In the genomic region with DNA sequence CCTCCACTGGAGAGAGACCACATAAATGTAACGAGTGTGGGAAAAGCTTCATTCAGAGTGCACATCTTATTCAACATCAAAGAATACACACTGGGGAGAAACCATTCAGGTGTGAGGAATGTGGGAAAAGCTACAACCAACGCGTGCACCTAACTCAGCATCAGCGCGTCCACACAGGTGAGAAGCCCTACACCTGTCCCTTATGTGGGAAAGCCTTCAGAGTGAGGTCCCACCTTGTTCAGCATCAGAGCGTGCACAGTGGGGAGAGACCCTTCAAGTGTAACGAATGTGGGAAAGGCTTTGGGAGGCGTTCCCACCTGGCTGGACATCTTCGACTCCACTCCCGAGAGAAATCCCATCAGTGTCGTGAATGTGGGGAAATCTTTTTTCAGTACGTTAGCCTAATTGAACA, we compare ENCODE assay signal across 1 cellular context.
TF ChIP-seq lines count a peak whose summit lies in the region.

No MANE protein-coding gene starts in this region.

TF ChIP-seq in K562, 482 proteins besides CTCF, POLR2A, EP300 and RAD21 (continued from another document and continues in another):
- TF ChIP-seq, protein P1, sequence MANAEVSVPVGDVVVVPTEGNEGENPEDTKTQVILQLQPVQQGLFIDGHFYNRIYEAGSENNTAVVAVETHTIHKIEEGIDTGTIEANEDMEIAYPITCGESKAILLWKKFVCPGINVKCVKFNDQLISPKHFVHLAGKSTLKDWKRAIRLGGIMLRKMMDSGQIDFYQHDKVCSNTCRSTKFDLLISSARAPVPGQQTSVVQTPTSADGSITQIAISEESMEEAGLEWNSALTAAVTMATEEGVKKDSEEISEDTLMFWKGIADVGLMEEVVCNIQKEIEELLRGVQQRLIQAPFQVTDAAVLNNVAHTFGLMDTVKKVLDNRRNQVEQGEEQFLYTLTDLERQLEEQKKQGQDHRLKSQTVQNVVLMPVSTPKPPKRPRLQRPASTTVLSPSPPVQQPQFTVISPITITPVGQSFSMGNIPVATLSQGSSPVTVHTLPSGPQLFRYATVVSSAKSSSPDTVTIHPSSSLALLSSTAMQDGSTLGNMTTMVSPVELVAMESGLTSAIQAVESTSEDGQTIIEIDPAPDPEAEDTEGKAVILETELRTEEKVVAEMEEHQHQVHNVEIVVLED (CRISPR knock-in tag; IDR thresholded peaks at IDR 0.05) = no peak
- TF ChIP-seq SRSF7 (optimal IDR thresholded peaks at IDR 0.05; ENCODE audit: low read depth, low read length) = no peak
- TF ChIP-seq, protein P2, sequence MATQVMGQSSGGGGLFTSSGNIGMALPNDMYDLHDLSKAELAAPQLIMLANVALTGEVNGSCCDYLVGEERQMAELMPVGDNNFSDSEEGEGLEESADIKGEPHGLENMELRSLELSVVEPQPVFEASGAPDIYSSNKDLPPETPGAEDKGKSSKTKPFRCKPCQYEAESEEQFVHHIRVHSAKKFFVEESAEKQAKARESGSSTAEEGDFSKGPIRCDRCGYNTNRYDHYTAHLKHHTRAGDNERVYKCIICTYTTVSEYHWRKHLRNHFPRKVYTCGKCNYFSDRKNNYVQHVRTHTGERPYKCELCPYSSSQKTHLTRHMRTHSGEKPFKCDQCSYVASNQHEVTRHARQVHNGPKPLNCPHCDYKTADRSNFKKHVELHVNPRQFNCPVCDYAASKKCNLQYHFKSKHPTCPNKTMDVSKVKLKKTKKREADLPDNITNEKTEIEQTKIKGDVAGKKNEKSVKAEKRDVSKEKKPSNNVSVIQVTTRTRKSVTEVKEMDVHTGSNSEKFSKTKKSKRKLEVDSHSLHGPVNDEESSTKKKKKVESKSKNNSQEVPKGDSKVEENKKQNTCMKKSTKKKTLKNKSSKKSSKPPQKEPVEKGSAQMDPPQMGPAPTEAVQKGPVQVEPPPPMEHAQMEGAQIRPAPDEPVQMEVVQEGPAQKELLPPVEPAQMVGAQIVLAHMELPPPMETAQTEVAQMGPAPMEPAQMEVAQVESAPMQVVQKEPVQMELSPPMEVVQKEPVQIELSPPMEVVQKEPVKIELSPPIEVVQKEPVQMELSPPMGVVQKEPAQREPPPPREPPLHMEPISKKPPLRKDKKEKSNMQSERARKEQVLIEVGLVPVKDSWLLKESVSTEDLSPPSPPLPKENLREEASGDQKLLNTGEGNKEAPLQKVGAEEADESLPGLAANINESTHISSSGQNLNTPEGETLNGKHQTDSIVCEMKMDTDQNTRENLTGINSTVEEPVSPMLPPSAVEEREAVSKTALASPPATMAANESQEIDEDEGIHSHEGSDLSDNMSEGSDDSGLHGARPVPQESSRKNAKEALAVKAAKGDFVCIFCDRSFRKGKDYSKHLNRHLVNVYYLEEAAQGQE (CRISPR knock-in tag; IDR thresholded peaks at IDR 0.05; ENCODE audit: low read depth) = no peak
- no peak for TF ChIP-seq ILK (tag; IDR thresholded peaks at IDR 0.05; ENCODE audit: borderline replicate concordance, low read depth)
- TF ChIP-seq ZNF24 (IDR thresholded peaks at IDR 0.05) = 0 out of 2 replicates have a peak, but pooled peaks have one; percentile 36
- no peak for TF ChIP-seq ZNF143 (CRISPR knock-in tag; IDR thresholded peaks at IDR 0.05)
- no peak for TF ChIP-seq GABPB1 (CRISPR knock-in tag; IDR thresholded peaks at IDR 0.05)
- TF ChIP-seq, protein P3, sequence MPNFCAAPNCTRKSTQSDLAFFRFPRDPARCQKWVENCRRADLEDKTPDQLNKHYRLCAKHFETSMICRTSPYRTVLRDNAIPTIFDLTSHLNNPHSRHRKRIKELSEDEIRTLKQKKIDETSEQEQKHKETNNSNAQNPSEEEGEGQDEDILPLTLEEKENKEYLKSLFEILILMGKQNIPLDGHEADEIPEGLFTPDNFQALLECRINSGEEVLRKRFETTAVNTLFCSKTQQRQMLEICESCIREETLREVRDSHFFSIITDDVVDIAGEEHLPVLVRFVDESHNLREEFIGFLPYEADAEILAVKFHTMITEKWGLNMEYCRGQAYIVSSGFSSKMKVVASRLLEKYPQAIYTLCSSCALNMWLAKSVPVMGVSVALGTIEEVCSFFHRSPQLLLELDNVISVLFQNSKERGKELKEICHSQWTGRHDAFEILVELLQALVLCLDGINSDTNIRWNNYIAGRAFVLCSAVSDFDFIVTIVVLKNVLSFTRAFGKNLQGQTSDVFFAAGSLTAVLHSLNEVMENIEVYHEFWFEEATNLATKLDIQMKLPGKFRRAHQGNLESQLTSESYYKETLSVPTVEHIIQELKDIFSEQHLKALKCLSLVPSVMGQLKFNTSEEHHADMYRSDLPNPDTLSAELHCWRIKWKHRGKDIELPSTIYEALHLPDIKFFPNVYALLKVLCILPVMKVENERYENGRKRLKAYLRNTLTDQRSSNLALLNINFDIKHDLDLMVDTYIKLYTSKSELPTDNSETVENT (CRISPR knock-in tag; IDR thresholded peaks at IDR 0.05) = no peak
- TF ChIP-seq ZNF696 (CRISPR knock-in tag; conservative IDR thresholded peaks at IDR 0.05) = no peak
- TF ChIP-seq, protein P4, sequence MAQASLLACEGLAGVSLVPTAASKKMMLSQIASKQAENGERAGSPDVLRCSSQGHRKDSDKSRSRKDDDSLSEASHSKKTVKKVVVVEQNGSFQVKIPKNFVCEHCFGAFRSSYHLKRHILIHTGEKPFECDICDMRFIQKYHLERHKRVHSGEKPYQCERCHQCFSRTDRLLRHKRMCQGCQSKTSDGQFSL (CRISPR knock-in tag; IDR thresholded peaks at IDR 0.05) = no peak
- TF ChIP-seq, protein P4 (tag; IDR thresholded peaks at IDR 0.05) = no peak
- TF ChIP-seq HDAC6 (IDR thresholded peaks at IDR 0.05; ENCODE audit: low read depth, low read length) = 0 out of 2 replicates have a peak, but pooled peaks have one; percentile 85
- TF ChIP-seq CBX1 (IDR thresholded peaks at IDR 0.05; ENCODE audit: low read depth) = peak; percentile 99
- TF ChIP-seq PPARD (CRISPR knock-in tag; IDR thresholded peaks at IDR 0.05) = no peak
- peak; percentile 76 for TF ChIP-seq SOX6 (IDR thresholded peaks at IDR 0.05)
- no peak for TF ChIP-seq NBN (IDR thresholded peaks at IDR 0.05; ENCODE audit: low read depth)
- no peak for TF ChIP-seq ZNF57 (CRISPR knock-in tag; IDR thresholded peaks at IDR 0.05)
- TF ChIP-seq SP2 (IDR thresholded peaks at IDR 0.05; ENCODE audit: extremely low read depth, low read depth, low read length, poor library complexity, severe bottlenecking) = no peak
- TF ChIP-seq TGIF2 (CRISPR knock-in tag; IDR thresholded peaks at IDR 0.05) = no peak
- peak; percentile 33; the same call in 1 of the 2 replicates for TF ChIP-seq EP400 (IDR thresholded peaks at IDR 0.05)
- TF ChIP-seq ZNF174 (CRISPR knock-in tag; IDR thresholded peaks at IDR 0.05) = no peak
- TF ChIP-seq, protein P5, sequence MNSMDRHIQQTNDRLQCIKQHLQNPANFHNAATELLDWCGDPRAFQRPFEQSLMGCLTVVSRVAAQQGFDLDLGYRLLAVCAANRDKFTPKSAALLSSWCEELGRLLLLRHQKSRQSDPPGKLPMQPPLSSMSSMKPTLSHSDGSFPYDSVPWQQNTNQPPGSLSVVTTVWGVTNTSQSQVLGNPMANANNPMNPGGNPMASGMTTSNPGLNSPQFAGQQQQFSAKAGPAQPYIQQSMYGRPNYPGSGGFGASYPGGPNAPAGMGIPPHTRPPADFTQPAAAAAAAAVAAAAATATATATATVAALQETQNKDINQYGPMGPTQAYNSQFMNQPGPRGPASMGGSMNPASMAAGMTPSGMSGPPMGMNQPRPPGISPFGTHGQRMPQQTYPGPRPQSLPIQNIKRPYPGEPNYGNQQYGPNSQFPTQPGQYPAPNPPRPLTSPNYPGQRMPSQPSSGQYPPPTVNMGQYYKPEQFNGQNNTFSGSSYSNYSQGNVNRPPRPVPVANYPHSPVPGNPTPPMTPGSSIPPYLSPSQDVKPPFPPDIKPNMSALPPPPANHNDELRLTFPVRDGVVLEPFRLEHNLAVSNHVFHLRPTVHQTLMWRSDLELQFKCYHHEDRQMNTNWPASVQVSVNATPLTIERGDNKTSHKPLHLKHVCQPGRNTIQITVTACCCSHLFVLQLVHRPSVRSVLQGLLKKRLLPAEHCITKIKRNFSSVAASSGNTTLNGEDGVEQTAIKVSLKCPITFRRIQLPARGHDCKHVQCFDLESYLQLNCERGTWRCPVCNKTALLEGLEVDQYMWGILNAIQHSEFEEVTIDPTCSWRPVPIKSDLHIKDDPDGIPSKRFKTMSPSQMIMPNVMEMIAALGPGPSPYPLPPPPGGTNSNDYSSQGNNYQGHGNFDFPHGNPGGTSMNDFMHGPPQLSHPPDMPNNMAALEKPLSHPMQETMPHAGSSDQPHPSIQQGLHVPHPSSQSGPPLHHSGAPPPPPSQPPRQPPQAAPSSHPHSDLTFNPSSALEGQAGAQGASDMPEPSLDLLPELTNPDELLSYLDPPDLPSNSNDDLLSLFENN (IDR thresholded peaks at IDR 0.05; ENCODE audit: low read depth in 2 of 2, low read length in 2 of 2) = no peak
- TF ChIP-seq SREBF1 (IDR thresholded peaks at IDR 0.05; ENCODE audit: borderline replicate concordance, low read depth, low read length) = no peak
- no peak for TF ChIP-seq CHCHD3 (CRISPR knock-in tag; IDR thresholded peaks at IDR 0.05)
- peak in 1 of 2 experiments; percentile 70; a peak in 2 of 4 replicates for TF ChIP-seq ARNT (IDR thresholded peaks at IDR 0.05)
- no peak for TF ChIP-seq TARDBP (IDR thresholded peaks at IDR 0.05)
- no peak for TF ChIP-seq PHF21A (IDR thresholded peaks at IDR 0.05; ENCODE audit: borderline replicate concordance, low read depth)
- TF ChIP-seq FIP1L1 (IDR thresholded peaks at IDR 0.05; ENCODE audit: low read depth, low read length, poor library complexity, severe bottlenecking) = no peak
- TF ChIP-seq, protein P6, sequence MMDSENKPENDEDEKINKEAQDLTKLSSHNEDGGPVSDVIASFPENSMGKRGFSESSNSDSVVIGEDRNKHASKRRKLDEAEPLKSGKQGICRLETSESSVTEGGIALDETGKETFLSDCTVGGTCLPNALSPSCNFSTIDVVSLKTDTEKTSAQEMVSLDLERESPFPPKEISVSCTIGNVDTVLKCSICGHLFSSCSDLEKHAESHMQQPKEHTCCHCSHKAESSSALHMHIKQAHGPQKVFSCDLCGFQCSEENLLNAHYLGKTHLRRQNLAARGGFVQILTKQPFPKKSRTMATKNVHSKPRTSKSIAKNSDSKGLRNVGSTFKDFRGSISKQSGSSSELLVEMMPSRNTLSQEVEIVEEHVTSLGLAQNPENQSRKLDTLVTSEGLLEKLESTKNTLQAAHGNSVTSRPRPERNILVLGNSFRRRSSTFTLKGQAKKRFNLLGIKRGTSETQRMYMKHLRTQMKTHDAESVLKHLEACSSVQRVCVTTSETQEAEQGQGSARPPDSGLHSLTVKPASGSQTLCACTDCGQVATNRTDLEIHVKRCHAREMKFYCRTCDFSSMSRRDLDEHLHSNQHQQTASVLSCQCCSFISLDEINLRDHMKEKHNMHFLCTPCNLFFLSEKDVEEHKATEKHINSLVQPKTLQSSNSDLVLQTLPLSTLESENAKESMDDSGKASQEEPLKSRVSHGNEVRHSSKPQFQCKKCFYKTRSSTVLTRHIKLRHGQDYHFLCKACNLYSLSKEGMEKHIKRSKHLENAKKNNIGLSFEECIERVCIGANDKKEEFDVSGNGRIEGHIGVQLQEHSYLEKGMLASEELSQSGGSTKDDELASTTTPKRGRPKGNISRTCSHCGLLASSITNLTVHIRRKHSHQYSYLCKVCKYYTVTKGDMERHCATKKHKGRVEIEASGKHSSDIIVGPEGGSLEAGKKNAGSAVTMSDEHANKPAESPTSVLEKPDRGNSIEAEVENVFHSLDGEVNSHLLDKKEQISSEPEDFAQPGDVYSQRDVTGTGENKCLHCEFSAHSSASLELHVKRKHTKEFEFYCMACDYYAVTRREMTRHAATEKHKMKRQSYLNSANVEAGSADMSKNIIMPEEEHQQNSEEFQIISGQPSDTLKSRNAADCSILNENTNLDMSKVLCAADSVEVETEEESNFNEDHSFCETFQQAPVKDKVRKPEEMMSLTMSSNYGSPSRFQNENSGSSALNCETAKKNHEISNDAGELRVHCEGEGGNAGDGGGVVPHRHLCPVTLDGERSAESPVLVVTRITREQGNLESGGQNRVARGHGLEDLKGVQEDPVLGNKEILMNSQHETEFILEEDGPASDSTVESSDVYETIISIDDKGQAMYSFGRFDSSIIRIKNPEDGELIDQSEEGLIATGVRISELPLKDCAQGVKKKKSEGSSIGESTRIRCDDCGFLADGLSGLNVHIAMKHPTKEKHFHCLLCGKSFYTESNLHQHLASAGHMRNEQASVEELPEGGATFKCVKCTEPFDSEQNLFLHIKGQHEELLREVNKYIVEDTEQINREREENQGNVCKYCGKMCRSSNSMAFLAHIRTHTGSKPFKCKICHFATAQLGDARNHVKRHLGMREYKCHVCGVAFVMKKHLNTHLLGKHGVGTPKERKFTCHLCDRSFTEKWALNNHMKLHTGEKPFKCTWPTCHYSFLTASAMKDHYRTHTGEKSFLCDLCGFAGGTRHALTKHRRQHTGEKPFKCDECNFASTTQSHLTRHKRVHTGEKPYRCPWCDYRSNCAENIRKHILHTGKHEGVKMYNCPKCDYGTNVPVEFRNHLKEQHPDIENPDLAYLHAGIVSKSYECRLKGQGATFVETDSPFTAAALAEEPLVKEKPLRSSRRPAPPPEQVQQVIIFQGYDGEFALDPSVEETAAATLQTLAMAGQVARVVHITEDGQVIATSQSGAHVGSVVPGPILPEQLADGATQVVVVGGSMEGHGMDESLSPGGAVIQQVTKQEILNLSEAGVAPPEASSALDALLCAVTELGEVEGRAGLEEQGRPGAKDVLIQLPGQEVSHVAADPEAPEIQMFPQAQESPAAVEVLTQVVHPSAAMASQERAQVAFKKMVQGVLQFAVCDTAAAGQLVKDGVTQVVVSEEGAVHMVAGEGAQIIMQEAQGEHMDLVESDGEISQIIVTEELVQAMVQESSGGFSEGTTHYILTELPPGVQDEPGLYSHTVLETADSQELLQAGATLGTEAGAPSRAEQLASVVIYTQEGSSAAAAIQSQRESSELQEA (IDR thresholded peaks at IDR 0.05; ENCODE audit: low read depth) = no peak
- no peak for TF ChIP-seq PHTF2 (CRISPR knock-in tag; IDR thresholded peaks at IDR 0.05)
- TF ChIP-seq, protein P7, sequence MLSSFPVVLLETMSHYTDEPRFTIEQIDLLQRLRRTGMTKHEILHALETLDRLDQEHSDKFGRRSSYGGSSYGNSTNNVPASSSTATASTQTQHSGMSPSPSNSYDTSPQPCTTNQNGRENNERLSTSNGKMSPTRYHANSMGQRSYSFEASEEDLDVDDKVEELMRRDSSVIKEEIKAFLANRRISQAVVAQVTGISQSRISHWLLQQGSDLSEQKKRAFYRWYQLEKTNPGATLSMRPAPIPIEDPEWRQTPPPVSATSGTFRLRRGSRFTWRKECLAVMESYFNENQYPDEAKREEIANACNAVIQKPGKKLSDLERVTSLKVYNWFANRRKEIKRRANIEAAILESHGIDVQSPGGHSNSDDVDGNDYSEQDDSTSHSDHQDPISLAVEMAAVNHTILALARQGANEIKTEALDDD (IDR thresholded peaks at IDR 0.05) = no peak
- TF ChIP-seq ZNF644 (tag; IDR thresholded peaks at IDR 0.05; ENCODE audit: low read depth) = no peak
